1 cellular context compared by ENCODE assay signal in the genomic region with DNA sequence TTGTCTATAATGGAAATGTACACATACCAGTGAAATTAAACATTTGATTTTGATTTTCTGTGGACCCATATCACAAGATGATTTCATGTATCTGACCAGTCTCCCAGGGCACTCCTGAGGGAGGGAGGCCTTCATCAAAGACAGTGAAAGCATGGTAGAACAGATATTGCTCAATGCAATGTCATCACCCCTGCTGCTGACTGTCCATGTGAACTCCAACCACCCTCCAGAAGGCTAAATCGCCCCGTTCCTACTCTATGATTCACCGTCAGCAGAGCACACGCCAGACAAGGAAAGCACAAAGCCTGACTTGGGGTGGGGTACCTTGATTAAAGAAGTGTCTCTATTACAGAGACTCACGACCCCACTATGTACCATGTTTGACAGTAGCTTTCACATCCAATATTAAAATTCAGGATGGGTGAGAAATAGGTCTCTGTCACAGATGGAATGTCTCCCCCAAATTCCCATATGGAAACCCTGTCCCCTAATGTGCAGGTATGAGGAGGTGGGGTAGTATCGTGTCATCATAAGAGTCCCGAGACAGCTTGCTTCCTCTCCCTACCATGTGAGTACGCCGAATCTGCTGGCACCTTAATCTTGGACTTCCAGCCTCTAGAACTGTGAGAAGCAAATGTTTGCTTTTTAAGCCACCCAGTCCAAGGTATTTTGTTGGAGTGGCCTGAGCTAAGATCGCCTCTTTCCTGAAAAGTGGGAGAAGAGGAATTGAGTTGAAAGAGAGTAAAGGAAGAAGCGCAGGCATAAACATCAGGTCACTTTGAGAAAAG.
TF ChIP-seq lines count a peak whose summit lies in the region.

No MANE protein-coding gene starts in this region.

TF ChIP-seq in HepG2, 621 proteins besides CTCF, POLR2A, EP300 and RAD21 (continued from another document and continues in another):
- TF ChIP-seq MEF2D (CRISPR knock-in tag; IDR thresholded peaks at IDR 0.05) (no peak), KLF13 (CRISPR knock-in tag; IDR thresholded peaks at IDR 0.05) (no peak), ZNF260 (CRISPR knock-in tag; IDR thresholded peaks at IDR 0.05; ENCODE audit: borderline replicate concordance, low read depth) (no peak), TSC22D2 (CRISPR knock-in tag; IDR thresholded peaks at IDR 0.05; ENCODE audit: borderline replicate concordance) (no peak), ZNF382 (CRISPR knock-in tag; IDR thresholded peaks at IDR 0.05; ENCODE audit: borderline replicate concordance) (no peak), ZBTB42 (CRISPR knock-in tag; IDR thresholded peaks at IDR 0.05) (no peak), EHMT2 (IDR thresholded peaks at IDR 0.05; ENCODE audit: borderline replicate concordance, low read depth, low read length) (peak; percentile 18; the same call in 1 of the 2 replicates), HOXA7 (CRISPR knock-in tag; IDR thresholded peaks at IDR 0.05) (no peak), FOXK1 (CRISPR knock-in tag; IDR thresholded peaks at IDR 0.05; ENCODE audit: borderline replicate concordance, low read depth) (no peak), SCMH1 (CRISPR knock-in tag; IDR thresholded peaks at IDR 0.05; ENCODE audit: borderline replicate concordance) (no peak), ZNF460 (CRISPR knock-in tag; IDR thresholded peaks at IDR 0.05; ENCODE audit: borderline replicate concordance) (no peak), DPF2 (CRISPR knock-in tag; IDR thresholded peaks at IDR 0.05; ENCODE audit: borderline replicate concordance, low read depth) (peak; percentile 63), TGIF2 (CRISPR knock-in tag; IDR thresholded peaks at IDR 0.05) (no peak), KDM3A (CRISPR knock-in tag; IDR thresholded peaks at IDR 0.05; ENCODE audit: low read depth) (peak; percentile 33; the same call in 1 of the 2 replicates), POLR2G (IDR thresholded peaks at IDR 0.05; ENCODE audit: low read depth, low read length) (peak; percentile 49; the same call in 1 of the 2 replicates), TOPORS (CRISPR knock-in tag; IDR thresholded peaks at IDR 0.05) (no peak), ZBTB21 (CRISPR knock-in tag; IDR thresholded peaks at IDR 0.05) (no peak), LCORL (IDR thresholded peaks at IDR 0.05) (no peak), LCORL (CRISPR knock-in tag; IDR thresholded peaks at IDR 0.05) (peak; percentile 83), ZFAT (CRISPR knock-in tag; conservative IDR thresholded peaks at IDR 0.05) (no peak), ZNF292 (CRISPR knock-in tag; IDR thresholded peaks at IDR 0.05; ENCODE audit: borderline replicate concordance, low read depth) (peak; percentile 83; the same call in 1 of the 2 replicates), ZFP36L1 (CRISPR knock-in tag; IDR thresholded peaks at IDR 0.05) (no peak; the same call in 1 of the 2 replicates), ZNF256 (CRISPR knock-in tag; conservative IDR thresholded peaks at IDR 0.05) (no peak), KLF12 (CRISPR knock-in tag; IDR thresholded peaks at IDR 0.05; ENCODE audit: borderline replicate concordance) (no peak), MXD4 (CRISPR knock-in tag; IDR thresholded peaks at IDR 0.05) (peak; percentile 21; the same call in 1 of the 2 replicates), RNF2 (conservative IDR thresholded peaks at IDR 0.05; ENCODE audit: low read depth) (no peak), BRD4 (CRISPR knock-in tag; IDR thresholded peaks at IDR 0.05) (no peak), HHEX (CRISPR knock-in tag; IDR thresholded peaks at IDR 0.05) (no peak), ZBTB38 (CRISPR knock-in tag; IDR thresholded peaks at IDR 0.05) (0 out of 2 replicates have a peak, but pooled peaks have one; percentile 47), KLF16 (CRISPR knock-in tag; IDR thresholded peaks at IDR 0.05) (peak in 1 of 2 experiments; percentile 74; a peak in 2 of 4 replicates), KMT2A (CRISPR knock-in tag; IDR thresholded peaks at IDR 0.05) (peak; percentile 32; the same call in 1 of the 2 replicates), NCOA5 (CRISPR knock-in tag; IDR thresholded peaks at IDR 0.05) (no peak), ZMYM2 (CRISPR knock-in tag; IDR thresholded peaks at IDR 0.05) (no peak), GABPB1 (CRISPR knock-in tag; IDR thresholded peaks at IDR 0.05) (peak; percentile 22; the same call in 1 of the 2 replicates), GATAD2A (CRISPR knock-in tag; IDR thresholded peaks at IDR 0.05) (peak; percentile 92), HMG20A (CRISPR knock-in tag; IDR thresholded peaks at IDR 0.05; ENCODE audit: borderline replicate concordance) (peak; percentile 71; the same call in 1 of the 2 replicates), ZNF850 (CRISPR knock-in tag; conservative IDR thresholded peaks at IDR 0.05) (no peak), TCF12 (IDR thresholded peaks at IDR 0.05) (no peak), TCF12 (CRISPR knock-in tag; IDR thresholded peaks at IDR 0.05) (no peak), ZNF543 (CRISPR knock-in tag; IDR thresholded peaks at IDR 0.05) (no peak), ZNF326 (CRISPR knock-in tag; IDR thresholded peaks at IDR 0.05; ENCODE audit: borderline replicate concordance) (no peak), SIX1 (CRISPR knock-in tag; IDR thresholded peaks at IDR 0.05; ENCODE audit: borderline replicate concordance) (no peak), HNRNPL (IDR thresholded peaks at IDR 0.05; ENCODE audit: low read depth, low read length) (no peak), IKZF4 (CRISPR knock-in tag; IDR thresholded peaks at IDR 0.05; ENCODE audit: borderline replicate concordance, low read depth, not compliant biosample characterization) (no peak), CHD4 (IDR thresholded peaks at IDR 0.05; ENCODE audit: borderline replicate concordance, low read length) (0 out of 2 replicates have a peak, but pooled peaks have one; percentile 26)
- TF ChIP-seq, protein P1, sequence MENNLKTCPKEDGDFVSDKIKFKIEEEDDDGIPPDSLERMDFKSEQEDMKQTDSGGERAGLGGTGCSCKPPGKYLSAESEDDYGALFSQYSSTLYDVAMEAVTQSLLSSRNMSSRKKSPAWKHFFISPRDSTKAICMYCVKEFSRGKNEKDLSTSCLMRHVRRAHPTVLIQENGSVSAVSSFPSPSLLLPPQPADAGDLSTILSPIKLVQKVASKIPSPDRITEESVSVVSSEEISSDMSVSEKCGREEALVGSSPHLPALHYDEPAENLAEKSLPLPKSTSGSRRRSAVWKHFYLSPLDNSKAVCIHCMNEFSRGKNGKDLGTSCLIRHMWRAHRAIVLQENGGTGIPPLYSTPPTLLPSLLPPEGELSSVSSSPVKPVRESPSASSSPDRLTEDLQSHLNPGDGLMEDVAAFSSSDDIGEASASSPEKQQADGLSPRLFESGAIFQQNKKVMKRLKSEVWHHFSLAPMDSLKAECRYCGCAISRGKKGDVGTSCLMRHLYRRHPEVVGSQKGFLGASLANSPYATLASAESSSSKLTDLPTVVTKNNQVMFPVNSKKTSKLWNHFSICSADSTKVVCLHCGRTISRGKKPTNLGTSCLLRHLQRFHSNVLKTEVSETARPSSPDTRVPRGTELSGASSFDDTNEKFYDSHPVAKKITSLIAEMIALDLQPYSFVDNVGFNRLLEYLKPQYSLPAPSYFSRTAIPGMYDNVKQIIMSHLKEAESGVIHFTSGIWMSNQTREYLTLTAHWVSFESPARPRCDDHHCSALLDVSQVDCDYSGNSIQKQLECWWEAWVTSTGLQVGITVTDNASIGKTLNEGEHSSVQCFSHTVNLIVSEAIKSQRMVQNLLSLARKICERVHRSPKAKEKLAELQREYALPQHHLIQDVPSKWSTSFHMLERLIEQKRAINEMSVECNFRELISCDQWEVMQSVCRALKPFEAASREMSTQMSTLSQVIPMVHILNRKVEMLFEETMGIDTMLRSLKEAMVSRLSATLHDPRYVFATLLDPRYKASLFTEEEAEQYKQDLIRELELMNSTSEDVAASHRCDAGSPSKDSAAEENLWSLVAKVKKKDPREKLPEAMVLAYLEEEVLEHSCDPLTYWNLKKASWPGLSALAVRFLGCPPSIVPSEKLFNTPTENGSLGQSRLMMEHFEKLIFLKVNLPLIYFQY (CRISPR knock-in tag; IDR thresholded peaks at IDR 0.05; ENCODE audit: borderline replicate concordance): no peak
- TF ChIP-seq, protein P2, sequence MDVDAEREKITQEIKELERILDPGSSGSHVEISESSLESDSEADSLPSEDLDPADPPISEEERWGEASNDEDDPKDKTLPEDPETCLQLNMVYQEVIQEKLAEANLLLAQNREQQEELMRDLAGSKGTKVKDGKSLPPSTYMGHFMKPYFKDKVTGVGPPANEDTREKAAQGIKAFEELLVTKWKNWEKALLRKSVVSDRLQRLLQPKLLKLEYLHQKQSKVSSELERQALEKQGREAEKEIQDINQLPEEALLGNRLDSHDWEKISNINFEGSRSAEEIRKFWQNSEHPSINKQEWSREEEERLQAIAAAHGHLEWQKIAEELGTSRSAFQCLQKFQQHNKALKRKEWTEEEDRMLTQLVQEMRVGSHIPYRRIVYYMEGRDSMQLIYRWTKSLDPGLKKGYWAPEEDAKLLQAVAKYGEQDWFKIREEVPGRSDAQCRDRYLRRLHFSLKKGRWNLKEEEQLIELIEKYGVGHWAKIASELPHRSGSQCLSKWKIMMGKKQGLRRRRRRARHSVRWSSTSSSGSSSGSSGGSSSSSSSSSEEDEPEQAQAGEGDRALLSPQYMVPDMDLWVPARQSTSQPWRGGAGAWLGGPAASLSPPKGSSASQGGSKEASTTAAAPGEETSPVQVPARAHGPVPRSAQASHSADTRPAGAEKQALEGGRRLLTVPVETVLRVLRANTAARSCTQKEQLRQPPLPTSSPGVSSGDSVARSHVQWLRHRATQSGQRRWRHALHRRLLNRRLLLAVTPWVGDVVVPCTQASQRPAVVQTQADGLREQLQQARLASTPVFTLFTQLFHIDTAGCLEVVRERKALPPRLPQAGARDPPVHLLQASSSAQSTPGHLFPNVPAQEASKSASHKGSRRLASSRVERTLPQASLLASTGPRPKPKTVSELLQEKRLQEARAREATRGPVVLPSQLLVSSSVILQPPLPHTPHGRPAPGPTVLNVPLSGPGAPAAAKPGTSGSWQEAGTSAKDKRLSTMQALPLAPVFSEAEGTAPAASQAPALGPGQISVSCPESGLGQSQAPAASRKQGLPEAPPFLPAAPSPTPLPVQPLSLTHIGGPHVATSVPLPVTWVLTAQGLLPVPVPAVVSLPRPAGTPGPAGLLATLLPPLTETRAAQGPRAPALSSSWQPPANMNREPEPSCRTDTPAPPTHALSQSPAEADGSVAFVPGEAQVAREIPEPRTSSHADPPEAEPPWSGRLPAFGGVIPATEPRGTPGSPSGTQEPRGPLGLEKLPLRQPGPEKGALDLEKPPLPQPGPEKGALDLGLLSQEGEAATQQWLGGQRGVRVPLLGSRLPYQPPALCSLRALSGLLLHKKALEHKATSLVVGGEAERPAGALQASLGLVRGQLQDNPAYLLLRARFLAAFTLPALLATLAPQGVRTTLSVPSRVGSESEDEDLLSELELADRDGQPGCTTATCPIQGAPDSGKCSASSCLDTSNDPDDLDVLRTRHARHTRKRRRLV (CRISPR knock-in tag; IDR thresholded peaks at IDR 0.05): 0 out of 2 replicates have a peak, but pooled peaks have one; percentile 24
- TF ChIP-seq, protein P3, sequence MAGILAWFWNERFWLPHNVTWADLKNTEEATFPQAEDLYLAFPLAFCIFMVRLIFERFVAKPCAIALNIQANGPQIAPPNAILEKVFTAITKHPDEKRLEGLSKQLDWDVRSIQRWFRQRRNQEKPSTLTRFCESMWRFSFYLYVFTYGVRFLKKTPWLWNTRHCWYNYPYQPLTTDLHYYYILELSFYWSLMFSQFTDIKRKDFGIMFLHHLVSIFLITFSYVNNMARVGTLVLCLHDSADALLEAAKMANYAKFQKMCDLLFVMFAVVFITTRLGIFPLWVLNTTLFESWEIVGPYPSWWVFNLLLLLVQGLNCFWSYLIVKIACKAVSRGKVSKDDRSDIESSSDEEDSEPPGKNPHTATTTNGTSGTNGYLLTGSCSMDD (CRISPR knock-in tag; IDR thresholded peaks at IDR 0.05): no peak
- TF ChIP-seq, protein P4, sequence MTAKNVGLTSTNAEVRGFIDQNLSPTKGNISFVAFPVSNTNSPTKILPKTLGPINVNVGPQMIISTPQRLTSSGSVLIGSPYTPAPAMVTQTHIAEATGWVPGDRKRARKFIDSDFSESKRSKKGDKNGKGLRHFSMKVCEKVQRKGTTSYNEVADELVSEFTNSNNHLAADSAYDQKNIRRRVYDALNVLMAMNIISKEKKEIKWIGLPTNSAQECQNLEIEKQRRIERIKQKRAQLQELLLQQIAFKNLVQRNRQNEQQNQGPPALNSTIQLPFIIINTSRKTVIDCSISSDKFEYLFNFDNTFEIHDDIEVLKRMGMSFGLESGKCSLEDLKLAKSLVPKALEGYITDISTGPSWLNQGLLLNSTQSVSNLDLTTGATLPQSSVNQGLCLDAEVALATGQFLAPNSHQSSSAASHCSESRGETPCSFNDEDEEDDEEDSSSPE (CRISPR knock-in tag; IDR thresholded peaks at IDR 0.05): peak; percentile 33; the same call in 1 of the 2 replicates
- TF ChIP-seq, protein P5, sequence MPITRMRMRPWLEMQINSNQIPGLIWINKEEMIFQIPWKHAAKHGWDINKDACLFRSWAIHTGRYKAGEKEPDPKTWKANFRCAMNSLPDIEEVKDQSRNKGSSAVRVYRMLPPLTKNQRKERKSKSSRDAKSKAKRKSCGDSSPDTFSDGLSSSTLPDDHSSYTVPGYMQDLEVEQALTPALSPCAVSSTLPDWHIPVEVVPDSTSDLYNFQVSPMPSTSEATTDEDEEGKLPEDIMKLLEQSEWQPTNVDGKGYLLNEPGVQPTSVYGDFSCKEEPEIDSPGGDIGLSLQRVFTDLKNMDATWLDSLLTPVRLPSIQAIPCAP (CRISPR knock-in tag; IDR thresholded peaks at IDR 0.05; ENCODE audit: low read depth): no peak
- TF ChIP-seq, protein P6, sequence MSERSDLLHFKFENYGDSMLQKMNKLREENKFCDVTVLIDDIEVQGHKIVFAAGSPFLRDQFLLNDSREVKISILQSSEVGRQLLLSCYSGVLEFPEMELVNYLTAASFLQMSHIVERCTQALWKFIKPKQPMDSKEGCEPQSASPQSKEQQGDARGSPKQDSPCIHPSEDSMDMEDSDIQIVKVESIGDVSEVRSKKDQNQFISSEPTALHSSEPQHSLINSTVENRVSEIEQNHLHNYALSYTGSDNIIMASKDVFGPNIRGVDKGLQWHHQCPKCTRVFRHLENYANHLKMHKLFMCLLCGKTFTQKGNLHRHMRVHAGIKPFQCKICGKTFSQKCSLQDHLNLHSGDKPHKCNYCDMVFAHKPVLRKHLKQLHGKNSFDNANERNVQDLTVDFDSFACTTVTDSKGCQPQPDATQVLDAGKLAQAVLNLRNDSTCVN (CRISPR knock-in tag; IDR thresholded peaks at IDR 0.05; ENCODE audit: borderline replicate concordance): 0 out of 2 replicates have a peak, but pooled peaks have one; percentile 58
